In the genomic region with DNA sequence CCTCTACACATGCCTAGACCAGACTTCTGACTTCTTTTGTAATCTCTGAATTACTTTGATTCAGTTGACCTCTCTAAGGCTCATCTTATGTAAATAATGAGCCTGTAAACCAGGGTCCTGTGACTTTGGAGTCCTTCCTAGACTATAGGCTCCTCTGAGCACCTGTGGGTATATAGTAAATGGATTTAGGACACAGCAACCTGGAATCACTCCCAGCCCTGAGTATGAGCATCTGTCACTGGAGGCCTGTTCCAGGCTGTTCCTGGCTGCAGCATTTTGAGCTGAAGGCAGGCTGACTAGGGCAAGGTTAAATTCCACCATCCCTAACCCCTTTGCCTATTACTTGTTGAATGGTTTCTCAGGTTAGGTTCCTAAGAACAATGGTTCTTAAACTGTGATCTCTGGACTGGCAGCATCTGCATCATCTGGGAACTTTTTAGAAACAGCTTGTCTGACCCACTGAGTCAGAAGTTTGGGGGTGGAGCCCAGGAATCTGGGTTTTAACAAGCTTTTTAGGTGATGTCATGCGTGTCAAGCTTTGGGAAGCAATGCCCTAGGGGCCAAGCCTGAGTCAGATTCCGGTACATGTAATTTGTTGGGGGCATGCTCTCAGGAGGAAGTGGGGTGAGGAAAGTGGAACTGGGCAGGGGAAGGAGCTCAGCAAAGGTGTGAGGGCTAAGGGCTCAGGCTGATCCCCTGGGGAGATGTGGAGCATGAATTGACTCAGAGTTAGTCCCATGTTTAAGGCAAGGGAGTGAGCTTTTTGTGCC, we compare ENCODE assay signal across 8 cellular contexts. TPM values are rescaled to one million over a fixed set of nuclear protein-coding genes. Genes with fewer than 3 reads are reported as not detected.
DNase-seq lines count a peak whose midpoint lies in the region; ATAC-seq and TF ChIP-seq lines count a peak whose summit lies in the region.

No MANE protein-coding gene starts in this region.

- H3K27ac Mint-ChIP-seq in stimulated activated effector memory CD8-positive, alpha-beta T cell treated with anti-CD3 and anti-CD28 coated beads, Interleukin-12 subunit alpha, Interleukin-12 subunit beta, amount 100 ng/mL, for 72 hours: peak overlapping the region; percentile 7
- H3K27ac Mint-ChIP-seq in endothelial cell (ENCODE audit: unreplicated experiment): no peak overlapping the region
- H3K27ac Mint-ChIP-seq in activated CD4-positive, alpha-beta memory T cell treated with anti-CD3 and anti-CD28 coated beads, Interleukin-2, amount 10 ng/mL, durations not matched to agents 7 days and 5 days: no peak overlapping the region

- H3K4me3 Mint-ChIP-seq in stimulated activated effector memory CD8-positive, alpha-beta T cell treated with anti-CD3 and anti-CD28 coated beads, Interleukin-12 subunit alpha, Interleukin-12 subunit beta, amount 100 ng/mL, for 72 hours: no peak overlapping the region
- no peak overlapping the region for H3K4me3 Mint-ChIP-seq in endothelial cell (ENCODE audit: unreplicated experiment)
- H3K4me3 Mint-ChIP-seq in activated CD4-positive, alpha-beta memory T cell treated with anti-CD3 and anti-CD28 coated beads, Interleukin-2, amount 10 ng/mL, durations not matched to agents 7 days and 5 days: no peak overlapping the region

- H3K36me3 Mint-ChIP-seq in stimulated activated effector memory CD8-positive, alpha-beta T cell treated with anti-CD3 and anti-CD28 coated beads, Interleukin-12 subunit alpha, Interleukin-12 subunit beta, amount 100 ng/mL, for 72 hours: no peaks in the 10 kb centered on the region
- H3K36me3 Mint-ChIP-seq in endothelial cell (ENCODE audit: low read depth, unreplicated experiment): no peaks in the 10 kb centered on the region
- no peaks in the 10 kb centered on the region for H3K36me3 Mint-ChIP-seq in activated CD4-positive, alpha-beta memory T cell treated with anti-CD3 and anti-CD28 coated beads, Interleukin-2, amount 10 ng/mL, durations not matched to agents 7 days and 5 days (ENCODE audit: low read depth)

- POLR2A ChIA-PET in activated CD4-positive, alpha-beta memory T cell treated with anti-CD3 and anti-CD28 coated beads, Interleukin-2, amount 10 ng/mL, durations not matched to agents 7 days and 5 days (lab: Charles Lee): no interaction called here

- H3K27me3 Mint-ChIP-seq in endothelial cell (ENCODE audit: unreplicated experiment): peaks cover 3% of the 10 kb centered on the region
- H3K27me3 Mint-ChIP-seq in activated CD4-positive, alpha-beta memory T cell treated with anti-CD3 and anti-CD28 coated beads, Interleukin-2, amount 10 ng/mL, durations not matched to agents 7 days and 5 days: no peaks in the 10 kb centered on the region

- TF ChIP-seq CTCF in endothelial cell (IDR thresholded peaks at IDR 0.05; ENCODE audit: unreplicated experiment): no peak

- peaks cover 17% of the 10 kb centered on the region for H3K4me1 Mint-ChIP-seq in stimulated activated effector memory CD8-positive, alpha-beta T cell treated with anti-CD3 and anti-CD28 coated beads, Interleukin-12 subunit alpha, Interleukin-12 subunit beta, amount 100 ng/mL, for 72 hours
- H3K4me1 Mint-ChIP-seq in endothelial cell (ENCODE audit: unreplicated experiment): peaks cover 15% of the 10 kb centered on the region
- H3K4me1 Mint-ChIP-seq in activated CD4-positive, alpha-beta memory T cell treated with anti-CD3 and anti-CD28 coated beads, Interleukin-2, amount 10 ng/mL, durations not matched to agents 7 days and 5 days: peaks cover 27% of the 10 kb centered on the region

- peak; percentile 85 for DNase-seq in GM04503 (ENCODE audit: low read depth)
- DNase-seq in dedifferentiated amniotic fluid mesenchymal stem cell (ENCODE audit: extremely low spot score): peak; percentile 63
- no peak for DNase-seq in stimulated activated effector memory CD8-positive, alpha-beta T cell treated with anti-CD3 and anti-CD28 coated beads, Interleukin-12 subunit alpha, Interleukin-12 subunit beta, amount 100 ng/mL, for 72 hours (ENCODE audit: low spot score in 2 of 2)
- DNase-seq in DMS79 (lab: John Stamatoyannopoulos, UW): no peak
- no peak for DNase-seq in endothelial cell (ENCODE audit: low spot score)
- no peak for DNase-seq in activated CD4-positive, alpha-beta memory T cell treated with anti-CD3 and anti-CD28 coated beads, Interleukin-2, amount 10 ng/mL, durations not matched to agents 7 days and 5 days

- CTCF ChIA-PET in activated CD4-positive, alpha-beta memory T cell treated with anti-CD3 and anti-CD28 coated beads, Interleukin-2, amount 10 ng/mL, durations not matched to agents 7 days and 5 days (lab: Charles Lee): interaction anchor here (1.0 kb wide), 1 partner anchor 323 kb away, joined by 5 read pairs; no protein-coding TSS in a partner anchor

- H3K9me3 Mint-ChIP-seq in stimulated activated effector memory CD8-positive, alpha-beta T cell treated with anti-CD3 and anti-CD28 coated beads, Interleukin-12 subunit alpha, Interleukin-12 subunit beta, amount 100 ng/mL, for 72 hours: no peaks in the 10 kb centered on the region
- H3K9me3 Mint-ChIP-seq in endothelial cell (ENCODE audit: unreplicated experiment): no peaks in the 10 kb centered on the region
- no peaks in the 10 kb centered on the region for H3K9me3 Mint-ChIP-seq in activated CD4-positive, alpha-beta memory T cell treated with anti-CD3 and anti-CD28 coated beads, Interleukin-2, amount 10 ng/mL, durations not matched to agents 7 days and 5 days

- ATAC-seq in GM21526 (IDR thresholded peaks at IDR 0.05; ENCODE audit: low FRiP score, unreplicated experiment) (peak; percentile 69), HG03575 (IDR thresholded peaks at IDR 0.05; ENCODE audit: extremely low read depth, insufficient number of reproducible peaks, low FRiP score, unreplicated experiment) (peak; percentile 76)
- peak; percentile 50 for ATAC-seq in stimulated activated effector memory CD8-positive, alpha-beta T cell treated with anti-CD3 and anti-CD28 coated beads, Interleukin-12 subunit alpha, Interleukin-12 subunit beta, amount 100 ng/mL, for 72 hours

RNA-seq across cellular contexts. Expression of gene MINDY4, which starts 28.2 kb away (rescaled TPM):
- 4.7 TPM for total RNA-seq in endothelial cell (ENCODE audit: unreplicated experiment)
- total RNA-seq in activated CD4-positive, alpha-beta memory T cell treated with anti-CD3 and anti-CD28 coated beads, Interleukin-2, amount 10 ng/mL, durations not matched to agents 7 days and 5 days: 1 to 10 TPM; 1.5 TPM

RNA-seq across cellular contexts. Expression of gene INMT, which starts 47.5 kb away (rescaled TPM):
- 1.4 TPM for total RNA-seq in endothelial cell (ENCODE audit: unreplicated experiment)
- total RNA-seq in activated CD4-positive, alpha-beta memory T cell treated with anti-CD3 and anti-CD28 coated beads, Interleukin-2, amount 10 ng/mL, durations not matched to agents 7 days and 5 days: 1 to 10 TPM in 1 of 2 experiments, under 1 TPM in 1; 0.40 to 1.0 TPM

Comparison
In these comparisons a context has a peak if more than half of its experiments do, and no peak if none do; other contexts are left out.
1. DNase-seq: peak in GM04503 (single experiment) and dedifferentiated amniotic fluid mesenchymal stem cell (single experiment); none in stimulated activated effector memory CD8-positive, alpha-beta T cell treated with anti-CD3 and anti-CD28 coated beads, Interleukin-12 subunit alpha, Interleukin-12 subunit beta, amount 100 ng/mL, for 72 hours (0 of 2), DMS79 (single experiment), endothelial cell (single experiment) and activated CD4-positive, alpha-beta memory T cell treated with anti-CD3 and anti-CD28 coated beads, Interleukin-2, amount 10 ng/mL, durations not matched to agents 7 days and 5 days (single experiment).
2. Peak in every context shown above with its lines, with median percentiles within 50 percentile points of each other: ATAC-seq.